ENCODE assay signal across 8 cellular contexts in the genomic region with DNA sequence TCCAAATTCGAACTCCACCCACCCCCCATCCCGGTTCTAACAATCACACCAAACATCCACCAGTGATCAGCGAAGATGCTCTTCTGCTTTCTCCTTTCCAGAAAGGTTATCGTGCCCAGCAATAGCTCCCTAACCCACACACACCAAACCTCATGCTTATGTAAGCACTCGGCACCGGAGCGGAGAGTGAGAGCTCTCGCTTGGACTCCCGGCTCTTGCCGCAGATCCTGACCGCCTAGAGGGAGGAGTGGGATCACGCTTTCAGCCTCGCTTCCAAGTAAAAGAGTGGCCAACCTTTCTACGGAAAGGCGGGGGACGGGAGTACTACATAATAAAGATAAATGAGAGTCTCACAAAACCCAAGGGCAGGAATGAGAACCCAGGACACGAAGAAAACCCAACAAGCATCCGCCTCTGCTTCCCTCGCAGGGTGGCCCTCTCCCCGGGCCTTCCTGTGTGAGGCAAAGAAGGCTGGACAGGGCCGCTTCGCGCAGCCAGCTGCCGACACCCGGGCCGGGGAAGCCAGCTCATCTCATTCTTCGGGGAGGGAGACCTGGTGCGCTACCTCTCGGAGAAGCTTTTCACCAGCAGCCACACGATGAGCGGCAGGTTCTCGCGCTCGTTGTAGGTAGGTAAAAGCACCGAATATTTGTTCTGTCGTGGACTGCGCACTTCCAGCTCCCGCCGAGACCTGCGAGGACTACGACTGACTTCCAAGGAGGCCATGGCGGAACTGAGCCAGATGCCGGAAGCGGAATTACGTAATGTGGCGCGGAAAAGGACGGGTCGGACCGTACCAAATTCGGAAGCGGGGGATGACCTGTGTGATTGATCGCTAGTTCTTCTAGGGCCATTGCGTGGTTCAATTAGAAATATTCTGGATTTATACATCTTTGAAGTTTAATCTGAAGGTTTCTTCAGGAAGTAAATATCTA. TPM values are rescaled to one million over a fixed set of nuclear protein-coding genes. Genes with fewer than 3 reads are reported as not detected.
DNase-seq lines count a peak whose midpoint lies in the region; ATAC-seq, FAIRE-seq and TF ChIP-seq lines count a peak whose summit lies in the region.

DPM1 (minus strand) TSS at position 735 of the 935 bp plus-strand sequence; CDS start at position 726, 9 bp downstream.

- peak; percentile 77 for ATAC-seq in GM18907 (IDR thresholded peaks at IDR 0.05; ENCODE audit: unreplicated experiment)
- ATAC-seq in HG03139 (IDR thresholded peaks at IDR 0.05; ENCODE audit: unreplicated experiment), result peak; percentile 47
- peak; percentile 86 for ATAC-seq in central memory CD8-positive, alpha-beta T cell (replicated peaks; ENCODE audit: extremely low read depth, poor library complexity, severe bottlenecking)

- H2AFZ ChIP-seq in keratinocyte (ENCODE audit: control insufficient read depth, low read length), result peak within 1 kb of the TSS; percentile 96

- H4K20me1 ChIP-seq in keratinocyte (ENCODE audit: control insufficient read depth, extremely low read depth, insufficient read depth, low read length), result peaks cover 9% of the 10 kb centered on the region

- peak; percentile 62 for FAIRE-seq in keratinocyte (lab: Jason Lieb, UNC)

- peaks cover 20% of the 10 kb centered on the region for H3K4me1 ChIP-seq in keratinocyte (ENCODE audit: control insufficient read depth, extremely low read depth, insufficient read depth, low read length)

- peaks cover 37% of the 10 kb centered on the region for H3K36me3 Mint-ChIP-seq in central memory CD8-positive, alpha-beta T cell (ENCODE audit: insufficient read depth)

- H3K4me3 ChIP-seq in AG04450 (ENCODE audit: low read depth, low read length) (peak within 1 kb of the TSS; percentile 77), keratinocyte (ENCODE audit: control insufficient read depth in 2 of 3, extremely low read depth in 1 of 3, insufficient read depth in 2 of 3, low read depth in 1 of 3, low read length in 3 of 3) (peak within 1 kb of the TSS; percentile 69 to 99 (median 99))

- peaks cover 87% of the 10 kb centered on the region for H3K79me2 ChIP-seq in keratinocyte (ENCODE audit: control insufficient read depth, insufficient read depth, low read length)

- peaks cover 26% of the 10 kb centered on the region for H3K4me1 Mint-ChIP-seq in central memory CD8-positive, alpha-beta T cell

- peak within 1 kb of the TSS; percentile 94 for H3K9ac ChIP-seq in keratinocyte (ENCODE audit: control insufficient read depth, extremely low read depth, insufficient read depth, low read length)

- H3K27me3 Mint-ChIP-seq in central memory CD8-positive, alpha-beta T cell, result no peaks in the 10 kb centered on the region

- H3K27ac ChIP-seq in AG04450 (ENCODE audit: low read depth, low read length), result peak within 1 kb of the TSS; percentile 79
- H3K27ac ChIP-seq in keratinocyte (ENCODE audit: control insufficient read depth, insufficient read depth, low read length), result peak within 1 kb of the TSS; percentile 100

- DNase-seq in AG04450 (ENCODE audit: low read depth, low spot score), result peak; percentile 77
- DNase-seq in NCI-H345 (lab: John Stamatoyannopoulos, UW), result peak; percentile 96
- DNase-seq in activated CD4-positive, CD25-positive, alpha-beta regulatory T cell treated with anti-CD3 and anti-CD28 coated beads, Interleukin-2, amount 50 U/mL, for 16 hours (ENCODE audit: low read depth, low spot score), result peak; percentile 84
- DNase-seq in central memory CD8-positive, alpha-beta T cell (ENCODE audit: low spot score in 2 of 2), result peak; percentile 79 to 86
- DNase-seq in keratinocyte (ENCODE audit: low read depth, low spot score), result peak; percentile 57
- peak; percentile 69 to 71 for DNase-seq in stimulated activated CD4-positive, alpha-beta T cell treated with anti-CD3 and anti-CD28 coated beads, Interleukin-15, amount 100 ng/mL, for 1 hour (ENCODE audit: low read depth in 1 of 2, low spot score in 1 of 2)

- H3K9me1 ChIP-seq in keratinocyte (ENCODE audit: control insufficient read depth, extremely low read depth, insufficient read depth, low read length), result no peaks in the 10 kb centered on the region

- POLR2A ChIA-PET in AG04450 (lab: Yijun Ruan, JAX), result interaction anchor here (0.5 to 2.1 kb wide), 13 partner anchors 9 to 369 kb away, joined by 3 to 17 read pairs (median 3); partner anchors contain the start of genes ADNP and BCAS4

- CTCF ChIA-PET in AG04450 (lab: Charles Lee), result interaction anchor here (1.0 to 3.1 kb wide), 8 partner anchors 24 to 167 kb away, joined by 3 to 27 read pairs (median 6); partner anchors contain the start of genes ADNP and BCAS4

- TF ChIP-seq CTCF in AG04450 (IDR thresholded peaks at IDR 0.05; ENCODE audit: low read depth, low read length), result no peak
- no peak for TF ChIP-seq CTCF in keratinocyte (optimal IDR thresholded peaks at IDR 0.05 in 1 of 3, IDR thresholded peaks at IDR 0.05 in 1 of 3, conservative IDR thresholded peaks at IDR 0.05 in 1 of 3; ENCODE audit: extremely low read depth in 1 of 3, insufficient read depth in 2 of 3, low read length in 3 of 3)

- H3K4me3 Mint-ChIP-seq in central memory CD8-positive, alpha-beta T cell, result peak within 1 kb of the TSS; percentile 95

- dilution Hi-C loops in keratinocyte (cut with MboI; ENCODE audit: extremely low pct_ligation_motif_present, low sequenced_read_pairs), result no loop called here

- H3K9me3 ChIP-seq in AG04450 (ENCODE audit: control insufficient read depth, insufficient read depth, low read length) (peaks cover 5% of the 10 kb centered on the region; the same call in 1 of the 2 replicates), keratinocyte (ENCODE audit: control insufficient read depth, low read depth, low read length) (no peaks in the 10 kb centered on the region)

- H3K36me3 ChIP-seq in keratinocyte (ENCODE audit: control insufficient read depth in 2 of 2, extremely low read depth in 1 of 2, insufficient read depth in 2 of 2, low read length in 2 of 2), result peaks cover 3 to 6% of the 10 kb centered on the region in 2 experiments

- peak within 1 kb of the TSS; percentile 98 for H3K27ac Mint-ChIP-seq in central memory CD8-positive, alpha-beta T cell (ENCODE audit: low read depth)

- H3K27me3 ChIP-seq in AG04450 (ENCODE audit: control insufficient read depth, insufficient read depth, low read length) (no peaks in the 10 kb centered on the region), keratinocyte (ENCODE audit: control insufficient read depth, extremely low read depth, insufficient read depth, low read length) (no peaks in the 10 kb centered on the region)

- no peaks in the 10 kb centered on the region for H3K9me3 Mint-ChIP-seq in central memory CD8-positive, alpha-beta T cell

- H3K4me2 ChIP-seq in keratinocyte (ENCODE audit: control insufficient read depth, extremely low read depth, insufficient read depth, low read depth, low read length), result peak within 1 kb of the TSS; percentile 96

RNA-seq across cellular contexts. Expression of gene DPM1, which starts in this region (rescaled TPM):
- 48.6 and 67.5 TPM in 2 replicates for polyA plus RNA-seq in AG04450 (2011; rRNA removed)
- 20.9 and 23.1 TPM in 2 replicates for polyA minus RNA-seq in AG04450 (2011; rRNA and poly(A)+ RNA removed)
- 57.2 to 99.4 TPM (median 78.0 TPM) in 3 replicates for polyA plus RNA-seq in keratinocyte
- 54.8 TPM for polyA plus RNA-seq in keratinocyte (2011; ENCODE audit: low read depth)
- polyA plus RNA-seq in keratinocyte (2011; cell fraction: cytosol; rRNA removed), result 52.2 and 67.8 TPM in 2 replicates
- 56.3 and 100 TPM in 2 replicates for polyA plus RNA-seq in keratinocyte (2011; cell fraction: nucleus; rRNA removed)
- 64.9 and 71.9 TPM in 2 replicates for polyA plus RNA-seq in keratinocyte (2012; ENCODE audit: low replicate concordance)
- 4.3 to 21.9 TPM (median 14.2 TPM) in 3 replicates for polyA minus RNA-seq in keratinocyte
- 26.7 TPM for polyA minus RNA-seq in keratinocyte (2011; cell fraction: cytosol; rRNA and poly(A)+ RNA removed)
- 16.5 and 22.0 TPM in 2 replicates for polyA minus RNA-seq in keratinocyte (2011; cell fraction: nucleus; rRNA and poly(A)+ RNA removed)

Comparison
In these comparisons a context has a peak if more than half of its experiments do, and no peak if none do; other contexts are left out.
1. Peak in every context shown above with its lines: DNase-seq, ATAC-seq, H3K4me3 ChIP-seq and H3K27ac ChIP-seq.